Comparison of ENCODE assay signal across 8 cellular contexts in genomic region chr9:128097156-128098016, GRCh38. TPM values are rescaled to one million over a fixed set of nuclear protein-coding genes. Genes with fewer than 3 reads are reported as not detected.
DNase-seq lines count a peak whose midpoint lies in the region; ATAC-seq and TF ChIP-seq lines count a peak whose summit lies in the region.

No MANE protein-coding gene starts in this region.

- peaks cover 13 to 16% of the 10 kb centered on the region in 2 donors for H3K36me3 ChIP-seq in ascending aorta
- H3K36me3 ChIP-seq in right lobe of liver = peaks cover 0 to 15% (median 5%) of the 10 kb centered on the region in 4 donors
- H3K36me3 ChIP-seq in subcutaneous abdominal adipose tissue (ENCODE audit: control insufficient read depth in 5 of 5, insufficient read depth in 5 of 5, low read length in 5 of 5) = peaks cover 0 to 20% (median 11%) of the 10 kb centered on the region in 5 donors

- intact Hi-C loops in ascending aorta (cut with DNase I) (loop anchor here (1.0 kb wide), 1 partner anchor 29 kb away; the partner anchor contains the start of gene SLC25A25), right lobe of liver (cut with DNase I) (no loop called here)

- H3K27ac ChIP-seq in ascending aorta = peak overlapping the region; percentile 93 to 97
- H3K27ac ChIP-seq in right lobe of liver = peak overlapping the region; percentile 89 to 99 (median 94)
- H3K27ac ChIP-seq in subcutaneous abdominal adipose tissue (ENCODE audit: low read depth, low read length) = peak overlapping the region; percentile 99

- peaks cover 44% of the 10 kb centered on the region for H3K4me1 Mint-ChIP-seq in T-helper 1 cell treated with Interleukin-12 subunit alpha and Interleukin-12 subunit beta and Interleukin-4 antibody, amounts not matched to agents 30 μg/mL and 1 μg/mL, for 36 hours (ENCODE audit: low read depth)

- no peak for DNase-seq in T-helper 1 cell
- no peak for DNase-seq in ascending aorta (ENCODE audit: low spot score in 2 of 2)
- peak in 1 of 3 donors; percentile 28 for DNase-seq in right lobe of liver
- no peak for DNase-seq in NCI-H2196 (lab: John Stamatoyannopoulos, UW; ENCODE audit: unreplicated experiment)

- TF ChIP-seq POLR2A in right lobe of liver (IDR thresholded peaks at IDR 0.05) = no peak

- ATAC-seq in right lobe of liver (no peak), HG03108 (IDR thresholded peaks at IDR 0.05; ENCODE audit: unreplicated experiment) (no peak), HG03095 (IDR thresholded peaks at IDR 0.05; ENCODE audit: unreplicated experiment) (no peak)

- TF ChIP-seq CTCF in ascending aorta (IDR thresholded peaks at IDR 0.05) = no peak
- no peak for TF ChIP-seq CTCF in right lobe of liver (IDR thresholded peaks at IDR 0.05)

- no peak overlapping the region for H3K4me3 Mint-ChIP-seq in T-helper 1 cell treated with Interleukin-12 subunit alpha and Interleukin-12 subunit beta and Interleukin-4 antibody, amounts not matched to agents 30 μg/mL and 1 μg/mL, for 36 hours

- H3K4me1 ChIP-seq in ascending aorta (peaks cover 39 to 64% of the 10 kb centered on the region in 2 donors), right lobe of liver (peaks cover 0 to 62% (median 21%) of the 10 kb centered on the region in 4 donors), subcutaneous abdominal adipose tissue (ENCODE audit: control insufficient read depth in 5 of 5, insufficient read depth in 5 of 5, low read length in 5 of 5) (peaks cover 45 to 82% (median 69%) of the 10 kb centered on the region in 5 donors)

- 76% methylated on average over 18 of the region's 21 CpGs for WGBS in right lobe of liver (ENCODE audit: insufficient coverage, low coverage, low lambda C conversion rate, missing lambda C conversion rate)

- peak overlapping the region; percentile 6 for H3K27ac Mint-ChIP-seq in T-helper 1 cell treated with Interleukin-12 subunit alpha and Interleukin-12 subunit beta and Interleukin-4 antibody, amounts not matched to agents 30 μg/mL and 1 μg/mL, for 36 hours

- H3K9me3 ChIP-seq in ascending aorta = no peaks in the 10 kb centered on the region
- no peaks in the 10 kb centered on the region for H3K9me3 ChIP-seq in right lobe of liver
- H3K9me3 ChIP-seq in subcutaneous abdominal adipose tissue (ENCODE audit: control insufficient read depth in 5 of 5, low read length in 5 of 5) = no peaks in the 10 kb centered on the region

- peaks cover 16% of the 10 kb centered on the region for H3K36me3 Mint-ChIP-seq in T-helper 1 cell treated with Interleukin-12 subunit alpha and Interleukin-12 subunit beta and Interleukin-4 antibody, amounts not matched to agents 30 μg/mL and 1 μg/mL, for 36 hours (ENCODE audit: low read depth)

- H3K4me3 ChIP-seq in ascending aorta (peak overlapping the region; percentile 64), right lobe of liver (peak overlapping the region in 2 of 3 donors; percentile 9 to 73), subcutaneous abdominal adipose tissue (ENCODE audit: low read depth in 1 of 5, low read length in 5 of 5) (peak overlapping the region in 4 of 5 donors; percentile 83 to 95 (median 90))

- H3K27me3 ChIP-seq in ascending aorta = no peaks in the 10 kb centered on the region
- H3K27me3 ChIP-seq in right lobe of liver = no peaks in the 10 kb centered on the region
- H3K27me3 ChIP-seq in subcutaneous abdominal adipose tissue (ENCODE audit: control insufficient read depth in 5 of 5, insufficient read depth in 4 of 5, low read length in 5 of 5) = no peaks in the 10 kb centered on the region

- H3K9me3 Mint-ChIP-seq in T-helper 1 cell treated with Interleukin-12 subunit alpha and Interleukin-12 subunit beta and Interleukin-4 antibody, amounts not matched to agents 30 μg/mL and 1 μg/mL, for 36 hours = no peaks in the 10 kb centered on the region

- no peaks in the 10 kb centered on the region for H3K27me3 Mint-ChIP-seq in T-helper 1 cell treated with Interleukin-12 subunit alpha and Interleukin-12 subunit beta and Interleukin-4 antibody, amounts not matched to agents 30 μg/mL and 1 μg/mL, for 36 hours (ENCODE audit: low read depth)

- peak overlapping the region in 4 of 5 donors; percentile 55 to 98 (median 84) for H3K9ac ChIP-seq in subcutaneous abdominal adipose tissue (ENCODE audit: low read length in 5 of 5)

RNA-seq across cellular contexts. Expression of gene SLC25A25, which starts 29.4 kb away (rescaled TPM):
- total RNA-seq in ascending aorta (27.4 TPM), right lobe of liver (10 to 100 TPM; 21.2 to 81.5 (median 53.3) TPM)

RNA-seq across cellular contexts. Expression of gene PTGES2, which starts 30.1 kb away (rescaled TPM):
- total RNA-seq in ascending aorta = 97.2 TPM
- total RNA-seq in right lobe of liver = 10 to 100 TPM; 27.2 to 67.2 (median 30.5) TPM

RNA-seq across cellular contexts. Expression of gene NAIF1, which starts 30.3 kb away (rescaled TPM):
- total RNA-seq in ascending aorta (48.2 TPM), right lobe of liver (1 to 10 TPM; 3.9 to 6.8 (median 5.7) TPM)

RNA-seq across cellular contexts. Expression of gene LCN2, which starts 51.9 kb away (rescaled TPM):
- total RNA-seq in ascending aorta (not detected), right lobe of liver (10 to 100 TPM in 4 of 6 experiments, 1 to 10 TPM in 2; 2.7 to 81.8 (median 18.1) TPM)
